In the genomic region with DNA sequence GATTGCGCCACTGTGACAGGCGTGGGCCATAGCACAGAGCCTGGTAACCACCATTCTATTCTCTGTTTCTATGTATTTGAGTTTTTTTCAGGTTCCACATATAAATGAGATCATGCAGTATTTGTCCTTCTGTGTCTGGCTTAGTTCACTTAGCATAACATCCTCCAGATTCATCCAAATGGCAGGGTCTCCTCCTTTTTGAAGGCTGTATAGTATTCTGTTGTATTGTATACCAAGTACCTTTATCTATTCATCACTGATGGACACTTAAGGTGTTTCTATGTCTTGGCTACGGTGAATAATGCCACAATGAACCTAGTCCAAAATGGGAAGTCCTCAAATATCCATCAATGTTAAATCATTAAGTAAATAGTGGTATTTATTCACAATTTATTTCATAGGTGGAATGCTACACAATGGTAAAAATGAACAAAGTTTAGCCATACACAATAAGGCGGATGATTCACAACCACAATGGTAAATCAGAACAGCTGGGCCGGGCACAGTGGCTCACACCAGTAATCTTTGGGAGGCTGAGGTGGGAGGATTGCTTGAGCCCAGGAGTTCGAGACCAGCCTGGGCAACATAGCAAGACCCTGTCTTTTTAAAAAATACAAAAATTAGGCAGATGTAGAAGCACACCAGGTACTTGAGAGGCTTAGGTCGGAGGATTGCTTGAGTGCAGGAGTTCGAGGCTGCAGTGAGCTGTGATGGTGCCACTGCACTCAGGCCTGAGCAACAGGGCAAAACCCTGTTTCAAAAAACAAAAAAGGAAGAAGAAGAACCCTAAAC, we compare ENCODE assay signal across 1 cellular context.
TF ChIP-seq lines count a peak whose summit lies in the region.

No MANE protein-coding gene starts in this region.

TF ChIP-seq in A549, 52 proteins besides CTCF, POLR2A, EP300 and RAD21:
- TF ChIP-seq RNF2 (IDR thresholded peaks at IDR 0.05; ENCODE audit: borderline replicate concordance, low read depth): no peak
